In genomic region chr9:16901589-16901988, GRCh38 we compare ENCODE assay signal across 25 cellular contexts. TPM values are rescaled to one million over a fixed set of nuclear protein-coding genes. Genes with fewer than 3 reads are reported as not detected.
A peak's percentile ranks its signal among the peaks of the same experiment; 100 is the strongest.
DNase-seq lines count a peak whose midpoint lies in the region; ATAC-seq, FAIRE-seq and TF ChIP-seq lines count a peak whose summit lies in the region.
"Had no signal": no experiment of that assay in that cellular context is flagged by ENCODE, and none has a peak within 500 bp of the region (broad histone marks: within the 10 kb centered on the region; RNA-seq: fewer than 3 reads in every experiment).

No MANE protein-coding gene starts in this region.

- H3K27me3 ChIP-seq in RWPE2 (ENCODE audit: insufficient read depth, poor library complexity, severe bottlenecking) = no peaks in the 10 kb centered on the region
- no peaks in the 10 kb centered on the region for H3K27me3 ChIP-seq in HepG2 (ENCODE audit: control insufficient read depth in 1 of 2, insufficient read depth in 2 of 2, low read length in 2 of 2)
- H3K27me3 ChIP-seq: gastroesophageal sphincter, sigmoid colon, SJCRH30, upper lobe of right lung had no signal

- no peaks in the 10 kb centered on the region for H3K79me2 ChIP-seq in HepG2 (ENCODE audit: insufficient read depth, low read length)
- H3K79me2 ChIP-seq: parathyroid adenoma had no signal

- TF ChIP-seq RAD21 in HepG2 (CRISPR knock-in tag; IDR thresholded peaks at IDR 0.05) = no peak

- no peaks in the 10 kb centered on the region for H4K20me1 ChIP-seq in HepG2 (ENCODE audit: insufficient read depth, low read length)

- ATAC-seq in RWPE2 (ENCODE audit: low read depth) (peak; percentile 51; the same call in 2 of the 3 replicates), GM18909 (IDR thresholded peaks at IDR 0.05; ENCODE audit: poor library complexity, unreplicated experiment) (no peak), HepG2 (no peak)
- ATAC-seq: activated T-helper 17 cell treated with anti-CD3 and anti-CD28 coated beads, Interleukin-2, amount 50 U/mL, for 72 hours; gastroesophageal sphincter; upper lobe of right lung had no signal

- TF ChIP-seq EP300 in HepG2 (IDR thresholded peaks at IDR 0.05; ENCODE audit: low read depth in 2 of 2, low read length in 2 of 2) (no peak), HepG2 (CRISPR knock-in tag; IDR thresholded peaks at IDR 0.05; ENCODE audit: borderline replicate concordance) (no peak)

- no peak overlapping the region for H3K4me2 ChIP-seq in HepG2 (ENCODE audit: low read depth, low read length)

- 2% methylated on average over 2 of the region's 2 CpGs for WGBS in HepG2 (ENCODE audit: low lambda C conversion rate)

- no peak for TF ChIP-seq CTCF in AG09309 (IDR thresholded peaks at IDR 0.05; ENCODE audit: control insufficient read depth, insufficient read depth, low read depth, low read length, missing control alignments)
- TF ChIP-seq CTCF in RWPE2 (IDR thresholded peaks at IDR 0.05; ENCODE audit: poor library complexity, severe bottlenecking) = no peak
- no peak for TF ChIP-seq CTCF in fibroblast of mammary gland (conservative IDR thresholded peaks at IDR 0.05; ENCODE audit: control insufficient read depth, insufficient read depth, low read depth, low read length)
- no peak for TF ChIP-seq CTCF in HepG2 (CRISPR knock-in tag; IDR thresholded peaks at IDR 0.05)

- no peak overlapping the region for H3K9ac ChIP-seq in HepG2 (ENCODE audit: insufficient read depth, low read depth, low read length)
- H3K9ac ChIP-seq: parathyroid adenoma had no signal

- H3K9me3 ChIP-seq in RWPE2 (ENCODE audit: severe bottlenecking) = no peaks in the 10 kb centered on the region
- H3K9me3 ChIP-seq in HepG2 (ENCODE audit: low read length) = no peaks in the 10 kb centered on the region
- H3K9me3 ChIP-seq: gastroesophageal sphincter, sigmoid colon, SJCRH30, upper lobe of right lung had no signal

- no peak overlapping the region for H2AFZ ChIP-seq in HepG2 (ENCODE audit: low read length)
- H2AFZ ChIP-seq: parathyroid adenoma had no signal

- H3K4me3 ChIP-seq in AG09309 (ENCODE audit: control insufficient read depth, low read depth, low read length) (no peak overlapping the region), RWPE2 (ENCODE audit: severe bottlenecking) (no peak overlapping the region), fibroblast of mammary gland (ENCODE audit: control insufficient read depth, low read depth, low read length) (no peak overlapping the region), HepG2 (replicated peaks in 1 of 3; ENCODE audit: insufficient read depth in 1 of 3, low read depth in 2 of 3, low read length in 3 of 3) (no peak overlapping the region)
- H3K4me3 ChIP-seq: gastroesophageal sphincter, sigmoid colon, SJCRH30, upper lobe of right lung had no signal

- DNase-seq in AG09309 (ENCODE audit: low read depth) (peak; percentile 55), HT1080 (ENCODE audit: low read depth) (peak; percentile 75), RWPE2 (ENCODE audit: low spot score) (no peak), fibroblast of mammary gland (ENCODE audit: low read depth) (peak; percentile 80), SHP77 treated with DMSO at 0.1 percent for 48 hours (lab: John Stamatoyannopoulos, UW) (no peak), OCI-M1 (lab: John Stamatoyannopoulos, UW) (no peak), HepG2 (ENCODE audit: low spot score) (no peak)
- DNase-seq: C1 segment of cervical spinal cord; H7; hypothalamus; NCI-H1048; NCI-H187 treated with DMSO at 0.1 percent for 48 hours; NCI-H2227 treated with DMSO at 0.1 percent for 48 hours; NCI-H82; sigmoid colon; SJCRH30; stimulated activated CD8-positive, alpha-beta memory T cell treated with anti-CD3 and anti-CD28 coated beads, Interleukin-4, amount 100 ng/mL, for 48 hours; T-helper 2 cell; upper lobe of right lung had no signal

- in situ Hi-C loops in HepG2 (cut with HindIII; ENCODE audit: extremely low pct_ligation_motif_present, low pct_unique_long_range_greater_than_20kb) = no loop called here

- POLR2A ChIA-PET in HepG2 (lab: Yijun Ruan, JAX) = no interaction called here

- intact Hi-C loops in HepG2 (cut with micrococcal nuclease; ENCODE audit: unreplicated experiment) = no loop called here

- TF ChIP-seq POLR2A in HepG2 (IDR thresholded peaks at IDR 0.05; ENCODE audit: insufficient read depth in 1 of 2, low read depth in 2 of 2, low read length in 2 of 2) = no peak

- H3K27ac ChIP-seq in RWPE2 (ENCODE audit: poor library complexity, severe bottlenecking) = no peak overlapping the region
- H3K27ac ChIP-seq in HepG2 (ENCODE audit: extremely low read length, insufficient read depth, low read length) = no peak overlapping the region
- H3K27ac ChIP-seq: gastroesophageal sphincter, parathyroid adenoma, sigmoid colon, SJCRH30, upper lobe of right lung had no signal

- FAIRE-seq in HepG2 (lab: Jason Lieb, UNC) = no peak
- FAIRE-seq: A204.1, islet of Langerhans had no signal

- H3K36me3 ChIP-seq in RWPE2 (ENCODE audit: low read depth) (no peaks in the 10 kb centered on the region), HepG2 (replicated peaks in 1 of 2; ENCODE audit: control insufficient read depth in 1 of 2, insufficient read depth in 2 of 2, low read length in 2 of 2) (no peaks in the 10 kb centered on the region)
- H3K36me3 ChIP-seq: gastroesophageal sphincter, sigmoid colon, SJCRH30, upper lobe of right lung had no signal

- no TSS peak for BruUV-seq in HepG2 (replicated peaks; lab: Mats Ljungman, UMichigan)

- CTCF ChIA-PET in HepG2 (lab: Yijun Ruan, JAX; ENCODE audit: low intra/inter-chr PET ratio, low total read pairs) = no interaction called here

- H3K4me1 ChIP-seq in RWPE2 (ENCODE audit: insufficient read depth, poor library complexity, severe bottlenecking) = peaks cover 4% of the 10 kb centered on the region
- no peaks in the 10 kb centered on the region for H3K4me1 ChIP-seq in HepG2 (ENCODE audit: insufficient read depth, low read length)
- H3K4me1 ChIP-seq: gastroesophageal sphincter, parathyroid adenoma, sigmoid colon, upper lobe of right lung had no signal

TF ChIP-seq in HepG2, 621 proteins besides CTCF, POLR2A, EP300 and RAD21:
- TF ChIP-seq LRRFIP1 (CRISPR knock-in tag; conservative IDR thresholded peaks at IDR 0.05) = no peak
- no peak for TF ChIP-seq NRL (CRISPR knock-in tag; IDR thresholded peaks at IDR 0.05; ENCODE audit: borderline replicate concordance)
- no peak for TF ChIP-seq KDM5A (IDR thresholded peaks at IDR 0.05; ENCODE audit: borderline replicate concordance, low read length)
- TF ChIP-seq ISX (CRISPR knock-in tag; conservative IDR thresholded peaks at IDR 0.05) = no peak
- TF ChIP-seq LBX2 (CRISPR knock-in tag; IDR thresholded peaks at IDR 0.05; ENCODE audit: borderline replicate concordance) = no peak
- no peak for TF ChIP-seq ZNF550 (CRISPR knock-in tag; IDR thresholded peaks at IDR 0.05; ENCODE audit: borderline replicate concordance)
- TF ChIP-seq ZNF326 (CRISPR knock-in tag; IDR thresholded peaks at IDR 0.05; ENCODE audit: borderline replicate concordance) = no peak

RNA-seq across cellular contexts. Expression of gene BNC2, which starts 31.1 kb away (rescaled TPM):
- 7.4 and 13.5 TPM in 2 replicates for total RNA-seq in HT1080 (2014; rRNA removed; shearing (Covaris generic))
- 7.5 and 9.3 TPM in 2 replicates for polyA plus RNA-seq in HT1080 (2015; cell fraction: cytosol; rRNA removed)
- 12.6 and 18.3 TPM in 2 replicates for polyA plus RNA-seq in HT1080 (2015; cell fraction: nucleus; rRNA removed)
- total RNA-seq in HepG2 (2016; rRNA removed; fragmentation: Illumina TruSeq; extraction: Trizol) = not detected in 2 replicates
- not detected in 2 replicates for total RNA-seq in HepG2 (2016; cell fraction: cytosol; rRNA removed; fragmentation: Illumina TruSeq; extraction: Trizol; ENCODE audit: low read depth)
- not detected in 2 replicates for total RNA-seq in HepG2 (2016; cell fraction: insoluble cytoplasmic fraction; rRNA removed; fragmentation: Illumina TruSeq; extraction: Trizol)
- not detected in 2 replicates for total RNA-seq in HepG2 (2016; cell fraction: membrane; rRNA removed; fragmentation: Illumina TruSeq; extraction: Trizol)
- not detected in 2 replicates for total RNA-seq in HepG2 (2016; cell fraction: nucleus; rRNA removed; fragmentation: Illumina TruSeq; extraction: Trizol)
- polyA plus RNA-seq in HepG2 (2011; rRNA removed) = not detected in 2 replicates
- not detected in 2 replicates for polyA plus RNA-seq in HepG2 (2011; cell fraction: cytosol; rRNA removed)
- not detected in 2 replicates for polyA plus RNA-seq in HepG2 (2011; cell fraction: nucleus; rRNA removed)
- polyA plus RNA-seq in HepG2 (2012) = not detected in 2 replicates
- not detected in 2 replicates for polyA plus RNA-seq in HepG2 (2016; cell fraction: cytosol; fragmentation: Illumina TruSeq; extraction: Trizol; ENCODE audit: low read depth)
- polyA plus RNA-seq in HepG2 (2016; cell fraction: insoluble cytoplasmic fraction; fragmentation: Illumina TruSeq; extraction: Trizol; ENCODE audit: low read depth) = not detected in 2 replicates
- not detected in 2 replicates for polyA plus RNA-seq in HepG2 (2016; cell fraction: membrane; fragmentation: Illumina TruSeq; extraction: Trizol; ENCODE audit: low read depth)
- not detected in 2 replicates for polyA plus RNA-seq in HepG2 (2016; cell fraction: nucleus; fragmentation: Illumina TruSeq; extraction: Trizol; ENCODE audit: insufficient read depth, low read depth)
- 4.4 TPM in 1 of 2 replicates, not detected in the other for polyA minus RNA-seq in HepG2 (2011; rRNA and poly(A)+ RNA removed; ENCODE audit: low replicate concordance)
- polyA minus RNA-seq in HepG2 (2011; cell fraction: cytosol; rRNA and poly(A)+ RNA removed) = not detected in 2 replicates
- not detected in 2 replicates for polyA minus RNA-seq in HepG2 (2011; cell fraction: nucleus; rRNA and poly(A)+ RNA removed)
- total RNA-seq: activated T-helper 17 cell treated with anti-CD3 and anti-CD28 coated beads, Interleukin-2, amount 50 U/mL, for 72 hours had no signal

Comparison
In these comparisons a context has a peak if more than half of its experiments do, and no peak if none do; other contexts are left out.
1. DNase-seq: peak in AG09309 (single experiment), HT1080 (single experiment) and fibroblast of mammary gland (single experiment); none in RWPE2 (single experiment), SHP77 treated with DMSO at 0.1 percent for 48 hours (single experiment), OCI-M1 (single experiment) and HepG2 (single experiment).